ENCODE assay signal across 20 cellular contexts in the genomic region with DNA sequence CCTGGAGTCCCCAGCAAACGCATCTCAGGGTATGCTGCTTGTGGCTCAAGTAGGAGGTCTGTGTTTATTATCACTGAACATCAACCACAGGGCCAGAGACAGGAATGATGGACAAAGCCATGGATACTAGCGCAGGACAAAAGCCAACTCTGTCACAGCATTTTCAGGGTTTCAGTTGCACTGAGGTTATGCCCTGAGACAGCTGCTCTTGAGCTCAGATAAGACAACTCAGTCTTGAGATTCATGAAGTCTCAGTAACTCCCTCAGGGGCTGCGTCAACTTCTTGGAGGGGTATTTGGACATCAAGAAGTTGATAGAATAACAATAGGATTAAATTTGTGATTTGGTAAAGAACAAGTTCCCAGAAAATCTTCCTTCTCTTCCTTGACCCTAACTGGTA.
DNase-seq lines count a peak whose midpoint lies in the region; ATAC-seq, FAIRE-seq and TF ChIP-seq lines count a peak whose summit lies in the region.
"Had no signal": no experiment of that assay in that cellular context is flagged by ENCODE, and none has a peak within 500 bp of the region (broad histone marks: within the 10 kb centered on the region; RNA-seq: fewer than 3 reads in every experiment).

No MANE protein-coding gene starts in this region.

- no peaks in the 10 kb centered on the region for H3K27me3 ChIP-seq in adipocyte (replicated peaks; ENCODE audit: control insufficient read depth, insufficient read depth, low read length)
- no peaks in the 10 kb centered on the region for H3K27me3 ChIP-seq in gastroesophageal sphincter
- no peaks in the 10 kb centered on the region for H3K27me3 ChIP-seq in neural progenitor cell
- H3K27me3 ChIP-seq in suprapubic skin, result no peaks in the 10 kb centered on the region
- H3K27me3 ChIP-seq: Peyer's patch had no signal

- no peak for ATAC-seq in gastroesophageal sphincter
- no peak for ATAC-seq in omental fat pad (ENCODE audit: low FRiP score)
- ATAC-seq in HG03159 (IDR thresholded peaks at IDR 0.05; ENCODE audit: unreplicated experiment), result no peak

- WGBS in gastroesophageal sphincter (ENCODE audit: low coverage in 1 of 2), 2 donors, result 71 to 75% methylated on average over 1 of the region's 3 CpGs
- 82% methylated on average over 3 of the region's 3 CpGs for WGBS in suprapubic skin

- H3K4me3 Mint-ChIP-seq in neural progenitor cell, result no peak overlapping the region
- H3K4me3 Mint-ChIP-seq: B cell; CD4-positive, alpha-beta T cell had no signal

- FAIRE-seq in D721Med (lab: Jason Lieb, UNC), result no peak
- FAIRE-seq: G401.6, GM12891, GM19239 had no signal

- TF ChIP-seq EP300 in gastroesophageal sphincter (IDR thresholded peaks at IDR 0.05) (no peak), suprapubic skin (IDR thresholded peaks at IDR 0.05) (no peak)

- TF ChIP-seq POLR2A in gastroesophageal sphincter (IDR thresholded peaks at IDR 0.05), result no peak
- TF ChIP-seq POLR2A in suprapubic skin (IDR thresholded peaks at IDR 0.05), result no peak

- no peaks in the 10 kb centered on the region for H3K36me3 Mint-ChIP-seq in neural progenitor cell

- TF ChIP-seq CTCF in gastroesophageal sphincter (IDR thresholded peaks at IDR 0.05), result no peak
- TF ChIP-seq CTCF in neural progenitor cell (IDR thresholded peaks at IDR 0.05), result no peak
- TF ChIP-seq CTCF in suprapubic skin (IDR thresholded peaks at IDR 0.05), result no peak
- no peak for TF ChIP-seq CTCF in omental fat pad (IDR thresholded peaks at IDR 0.05)
- no peak for TF ChIP-seq CTCF in D721Med (IDR thresholded peaks at IDR 0.05; ENCODE audit: insufficient read depth, missing control alignments)

- no peaks in the 10 kb centered on the region for H4K20me1 ChIP-seq in neural progenitor cell (ENCODE audit: low read depth)

- no peak overlapping the region for H3K4me2 ChIP-seq in neural progenitor cell

- H3K36me3 ChIP-seq in adipocyte (ENCODE audit: control insufficient read depth, insufficient read depth, low read length, severe bottlenecking) (no peaks in the 10 kb centered on the region), gastroesophageal sphincter (no peaks in the 10 kb centered on the region), neural progenitor cell (no peaks in the 10 kb centered on the region), suprapubic skin (no peaks in the 10 kb centered on the region)
- H3K36me3 ChIP-seq: Peyer's patch had no signal

- H3K9ac ChIP-seq in adipocyte (ENCODE audit: low read length) (peak overlapping the region; percentile 45), neural progenitor cell (no peak overlapping the region)

- peaks cover 6% of the 10 kb centered on the region for H3F3A ChIP-seq in neural progenitor cell (ENCODE audit: low read depth)

- H3K27me3 Mint-ChIP-seq in neural progenitor cell (ENCODE audit: insufficient read depth, low read depth), result no peaks in the 10 kb centered on the region
- H3K27me3 Mint-ChIP-seq: CD4-positive, alpha-beta T cell had no signal

- H3K27ac Mint-ChIP-seq in neural progenitor cell, result no peak overlapping the region
- H3K27ac Mint-ChIP-seq: B cell; CD4-positive, alpha-beta T cell had no signal

- peaks cover 68% of the 10 kb centered on the region for H3K4me1 ChIP-seq in adipocyte (ENCODE audit: control insufficient read depth, insufficient read depth, low read length)
- H3K4me1 ChIP-seq in gastroesophageal sphincter, result peaks cover 0 to 12% (median 0%) of the 10 kb centered on the region in 3 donors
- peaks cover 40% of the 10 kb centered on the region for H3K4me1 ChIP-seq in neural progenitor cell
- H3K4me1 ChIP-seq in suprapubic skin, result peaks cover 23% of the 10 kb centered on the region
- H3K4me1 ChIP-seq: Peyer's patch had no signal

- H3K27ac ChIP-seq in gastroesophageal sphincter, result peak overlapping the region in 3 of 4 donors; percentile 33 to 42 (median 36)
- no peak overlapping the region for H3K27ac ChIP-seq in neural progenitor cell
- peak overlapping the region; percentile 15 for H3K27ac ChIP-seq in suprapubic skin
- H3K27ac ChIP-seq: Peyer's patch had no signal

- H3K9me3 ChIP-seq in adipocyte (ENCODE audit: control insufficient read depth, low read length) (no peaks in the 10 kb centered on the region), gastroesophageal sphincter (no peaks in the 10 kb centered on the region), neural progenitor cell (ENCODE audit: low read depth) (no peaks in the 10 kb centered on the region), suprapubic skin (no peaks in the 10 kb centered on the region)
- H3K9me3 ChIP-seq: Peyer's patch had no signal

- no peak for DNase-seq in adipocyte (ENCODE audit: low read depth)
- DNase-seq in neural progenitor cell (ENCODE audit: low spot score), result no peak
- no peak for DNase-seq in suprapubic skin (ENCODE audit: low spot score in 2 of 2)
- DNase-seq in omental fat pad (ENCODE audit: low spot score), result no peak
- DNase-seq in D721Med (ENCODE audit: insufficient read length, low spot score), result no peak
- DNase-seq: Calu3; CD4-positive, alpha-beta T cell; DMS79; KG1; NCI-H1092; NCI-H446 treated with DMSO at 0.1 percent for 48 hours; NCI-H82; Peyer's patch; SIG-M5 had no signal

- H3K4me1 Mint-ChIP-seq in neural progenitor cell, result peaks cover 29% of the 10 kb centered on the region
- H3K4me1 Mint-ChIP-seq: B cell had no signal

- H3K9me3 Mint-ChIP-seq in neural progenitor cell, result no peaks in the 10 kb centered on the region
- H3K9me3 Mint-ChIP-seq: CD4-positive, alpha-beta T cell had no signal

- H3K4me3 ChIP-seq in adipocyte (ENCODE audit: low read length) (peak overlapping the region; percentile 25), gastroesophageal sphincter (no peak overlapping the region), neural progenitor cell (no peak overlapping the region), suprapubic skin (no peak overlapping the region)
- H3K4me3 ChIP-seq: Peyer's patch had no signal

- no peaks in the 10 kb centered on the region for H3K79me2 ChIP-seq in neural progenitor cell (ENCODE audit: low read depth)

- H2AFZ ChIP-seq in neural progenitor cell (replicated peaks), result peak overlapping the region; percentile 55
